In genomic region chr6:14596410-14596809, GRCh38 we compare ENCODE assay signal across 8 cellular contexts.
A peak's percentile ranks its signal among the peaks of the same experiment; 100 is the strongest.
DNase-seq lines count a peak whose midpoint lies in the region; ATAC-seq and TF ChIP-seq lines count a peak whose summit lies in the region.

No MANE protein-coding gene starts in this region.

- no peak overlapping the region for H3K4me3 ChIP-seq in HUES48 (ENCODE audit: low read depth, low read length)
- no peak overlapping the region for H3K4me3 ChIP-seq in kidney epithelial cell (ENCODE audit: low read depth, low read length)

- H3K9ac ChIP-seq in HUES48 (ENCODE audit: low read depth, low read length): no peak overlapping the region

- peaks cover 42% of the 10 kb centered on the region for H3K4me1 ChIP-seq in HUES48 (ENCODE audit: control insufficient read depth, insufficient read depth, low read length)

- no peaks in the 10 kb centered on the region for H3K9me3 ChIP-seq in HUES48 (ENCODE audit: control insufficient read depth, insufficient read depth, low read length)

- H3K27ac Mint-ChIP-seq in activated naive CD4-positive, alpha-beta T cell treated with anti-CD3 and anti-CD28 coated beads, Interleukin-2, amount 50 U/mL, for 72 hours: no peak overlapping the region
- no peak overlapping the region for H3K27ac Mint-ChIP-seq in stimulated activated memory B cell treated with anti-CD40 and anti-IgM and Interleukin-4, amounts not matched to agents 10 μg/mL and 1 μg/mL and 100 μg/mL, for 72 hours

- TF ChIP-seq CTCF in kidney epithelial cell (IDR thresholded peaks at IDR 0.05; ENCODE audit: insufficient read depth, low read length, poor library complexity, severe bottlenecking): no peak

- H3K27me3 ChIP-seq in HUES48 (ENCODE audit: control insufficient read depth, insufficient read depth, low read length) (no peaks in the 10 kb centered on the region; the same call in 1 of the 2 replicates), kidney epithelial cell (ENCODE audit: control insufficient read depth, insufficient read depth, low read length) (no peaks in the 10 kb centered on the region)

- no peak overlapping the region for H3K4me3 Mint-ChIP-seq in stimulated activated memory B cell treated with anti-CD40 and anti-IgM and Interleukin-4, amounts not matched to agents 10 μg/mL and 1 μg/mL and 100 μg/mL, for 72 hours

- ATAC-seq in activated naive CD4-positive, alpha-beta T cell treated with anti-CD3 and anti-CD28 coated beads, Interleukin-2, amount 50 U/mL, for 72 hours: peak; percentile 58 to 74
- no peak for ATAC-seq in stimulated activated memory B cell treated with anti-CD40 and anti-IgM and Interleukin-4, amounts not matched to agents 10 μg/mL and 1 μg/mL and 100 μg/mL, for 72 hours

- H3K27ac ChIP-seq in HUES48 (ENCODE audit: low read depth, low read length): peak overlapping the region; percentile 60

- peaks cover 0 to 13% of the 10 kb centered on the region in 2 donors for H3K36me3 Mint-ChIP-seq in activated naive CD4-positive, alpha-beta T cell treated with anti-CD3 and anti-CD28 coated beads, Interleukin-2, amount 50 U/mL, for 72 hours
- no peaks in the 10 kb centered on the region for H3K36me3 Mint-ChIP-seq in stimulated activated memory B cell treated with anti-CD40 and anti-IgM and Interleukin-4, amounts not matched to agents 10 μg/mL and 1 μg/mL and 100 μg/mL, for 72 hours

- H3K27me3 Mint-ChIP-seq in stimulated activated memory B cell treated with anti-CD40 and anti-IgM and Interleukin-4, amounts not matched to agents 10 μg/mL and 1 μg/mL and 100 μg/mL, for 72 hours: no peaks in the 10 kb centered on the region

- DNase-seq in CD1c-positive myeloid dendritic cell (ENCODE audit: extremely low spot score) (peak; percentile 71), kidney epithelial cell (ENCODE audit: low read depth) (peak; percentile 54), amygdala (lab: John Stamatoyannopoulos, UW) (no peak), DMS79 (lab: John Stamatoyannopoulos, UW) (no peak)
- DNase-seq in activated naive CD4-positive, alpha-beta T cell treated with anti-CD3 and anti-CD28 coated beads, Interleukin-2, amount 50 U/mL, for 72 hours (ENCODE audit: low spot score in 2 of 2): no peak
- no peak for DNase-seq in activated CD4-positive, CD25-positive, alpha-beta regulatory T cell treated with anti-CD3 and anti-CD28 coated beads, Interleukin-2, amount 50 U/mL, for 72 hours

- peaks cover 8% of the 10 kb centered on the region for H3K4me1 Mint-ChIP-seq in stimulated activated memory B cell treated with anti-CD40 and anti-IgM and Interleukin-4, amounts not matched to agents 10 μg/mL and 1 μg/mL and 100 μg/mL, for 72 hours

- H3K9me3 Mint-ChIP-seq in activated naive CD4-positive, alpha-beta T cell treated with anti-CD3 and anti-CD28 coated beads, Interleukin-2, amount 50 U/mL, for 72 hours: peaks cover 0 to 16% of the 10 kb centered on the region in 2 donors
- H3K9me3 Mint-ChIP-seq in stimulated activated memory B cell treated with anti-CD40 and anti-IgM and Interleukin-4, amounts not matched to agents 10 μg/mL and 1 μg/mL and 100 μg/mL, for 72 hours: no peaks in the 10 kb centered on the region

- H3K36me3 ChIP-seq in HUES48 (ENCODE audit: control insufficient read depth, insufficient read depth, low read length) (no peaks in the 10 kb centered on the region), kidney epithelial cell (ENCODE audit: control insufficient read depth, insufficient read depth, low read length) (no peaks in the 10 kb centered on the region)

Comparison
In these comparisons a context has a peak if more than half of its experiments do, and no peak if none do; other contexts are left out.
1. DNase-seq: peak in CD1c-positive myeloid dendritic cell (single experiment) and kidney epithelial cell (single experiment); none in activated naive CD4-positive, alpha-beta T cell treated with anti-CD3 and anti-CD28 coated beads, Interleukin-2, amount 50 U/mL, for 72 hours (0 of 2), amygdala (0 of 56), DMS79 (single experiment) and activated CD4-positive, CD25-positive, alpha-beta regulatory T cell treated with anti-CD3 and anti-CD28 coated beads, Interleukin-2, amount 50 U/mL, for 72 hours (single experiment).